ENCODE assay signal across 8 cellular contexts in the genomic region with DNA sequence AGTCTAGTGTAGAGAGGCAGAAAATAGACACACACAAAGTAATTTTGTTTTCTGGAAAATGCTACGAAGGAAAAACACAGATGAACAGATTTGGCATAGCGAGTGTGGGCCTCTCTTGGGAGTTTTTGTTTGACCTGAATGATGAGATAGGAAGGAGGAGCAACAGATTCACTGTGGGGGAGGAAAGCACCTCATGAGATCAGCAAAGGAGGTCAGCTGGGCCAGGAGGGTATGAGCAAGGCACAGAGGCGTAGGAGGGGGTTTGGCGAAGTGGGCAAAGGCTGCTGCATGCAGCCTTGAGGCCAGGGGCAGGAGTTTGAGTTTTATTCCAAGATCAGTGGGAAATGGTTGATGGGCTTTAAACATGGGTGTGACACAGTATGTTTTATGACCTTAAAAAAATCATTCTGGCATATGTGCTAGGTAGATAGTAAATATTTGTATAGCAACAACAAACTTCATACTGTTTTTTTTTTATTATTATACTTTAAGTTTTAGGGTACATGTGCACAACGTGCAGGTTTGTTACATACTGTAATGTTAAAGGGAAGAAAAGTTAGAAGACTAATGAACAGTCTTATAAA. TPM values are rescaled to one million over a fixed set of nuclear protein-coding genes. Genes with fewer than 3 reads are reported as not detected.
DNase-seq lines count a peak whose midpoint lies in the region; ATAC-seq, FAIRE-seq and TF ChIP-seq lines count a peak whose summit lies in the region.
"Had no signal": no experiment of that assay in that cellular context is flagged by ENCODE, and none has a peak within 500 bp of the region (broad histone marks: within the 10 kb centered on the region; RNA-seq: fewer than 3 reads in every experiment).

No MANE protein-coding gene starts in this region.

- H3K27ac Mint-ChIP-seq in astrocyte (ENCODE audit: unreplicated experiment), result no peak overlapping the region
- no peak overlapping the region for H3K27ac Mint-ChIP-seq in CD4-positive, alpha-beta T cell

- no peak overlapping the region for H3K4me3 ChIP-seq in astrocyte (ENCODE audit: insufficient read depth, low read depth, low read length)
- no peak overlapping the region for H3K4me3 ChIP-seq in skeletal muscle tissue (ENCODE audit: low read length in 3 of 3)

- H3K4me3 Mint-ChIP-seq in astrocyte (ENCODE audit: unreplicated experiment), result no peak overlapping the region
- no peak overlapping the region for H3K4me3 Mint-ChIP-seq in CD4-positive, alpha-beta T cell

- H3K4me2 ChIP-seq in astrocyte (ENCODE audit: low read length), result no peak overlapping the region

- H3K27me3 ChIP-seq in astrocyte (ENCODE audit: insufficient read depth, low read length) (no peaks in the 10 kb centered on the region), skeletal muscle tissue (ENCODE audit: control insufficient read depth in 3 of 3, insufficient read depth in 3 of 3, low read length in 3 of 3) (no peaks in the 10 kb centered on the region)
- H3K27me3 ChIP-seq in CD4-positive, alpha-beta T cell (ENCODE audit: control insufficient read depth, insufficient read depth, low read length), result no peaks in the 10 kb centered on the region

- H4K20me1 ChIP-seq in astrocyte (ENCODE audit: insufficient read depth, low read length), result no peaks in the 10 kb centered on the region

- TF ChIP-seq CTCF in astrocyte (IDR thresholded peaks at IDR 0.05; ENCODE audit: insufficient read depth, low read depth, low read length), result no peak
- TF ChIP-seq CTCF in CD4-positive, alpha-beta T cell (IDR thresholded peaks at IDR 0.05), result no peak

- H3K4me1 Mint-ChIP-seq in astrocyte (ENCODE audit: low read depth, unreplicated experiment), result peaks cover 19% of the 10 kb centered on the region
- H3K4me1 Mint-ChIP-seq in CD4-positive, alpha-beta T cell (ENCODE audit: low read depth), result no peaks in the 10 kb centered on the region

- POLR2A ChIA-PET in CD4-positive, alpha-beta T cell (lab: Charles Lee), result interaction anchor here (0.6 kb wide), 1 partner anchor 591 kb away, joined by 4 read pairs; no protein-coding TSS in a partner anchor

- no peaks in the 10 kb centered on the region for H3K79me2 ChIP-seq in astrocyte (ENCODE audit: insufficient read depth, low read length)

- H3K36me3 Mint-ChIP-seq in astrocyte (ENCODE audit: low read depth, unreplicated experiment), result no peaks in the 10 kb centered on the region
- no peaks in the 10 kb centered on the region for H3K36me3 Mint-ChIP-seq in CD4-positive, alpha-beta T cell (ENCODE audit: low read depth)

- no peaks in the 10 kb centered on the region for H3K36me3 ChIP-seq in astrocyte (ENCODE audit: insufficient read depth, low read length)
- H3K36me3 ChIP-seq in skeletal muscle tissue (ENCODE audit: control insufficient read depth in 3 of 3, insufficient read depth in 3 of 3, low read length in 3 of 3), result no peaks in the 10 kb centered on the region

- H3K9ac ChIP-seq in astrocyte (ENCODE audit: low read length) (no peak overlapping the region), skeletal muscle tissue (ENCODE audit: low read depth in 1 of 3, low read length in 3 of 3) (peak overlapping the region in 1 of 3 donors; percentile 34)

- CTCF ChIA-PET in CD4-positive, alpha-beta T cell (lab: Charles Lee), result no interaction called here

- H3K27ac ChIP-seq in astrocyte (ENCODE audit: low read depth, low read length), result no peak overlapping the region
- peak overlapping the region; percentile 33 for H3K27ac ChIP-seq in skeletal muscle tissue (ENCODE audit: low read depth, low read length)
- no peak overlapping the region for H3K27ac ChIP-seq in CD4-positive, alpha-beta T cell (ENCODE audit: low read depth, low read length)

- ATAC-seq in GM19025 (IDR thresholded peaks at IDR 0.05; ENCODE audit: low read depth, unreplicated experiment) (peak; percentile 62), HG02678 (IDR thresholded peaks at IDR 0.05; ENCODE audit: unreplicated experiment) (peak; percentile 69)
- no peak for ATAC-seq in CD4-positive, alpha-beta T cell (ENCODE audit: poor library complexity)

- H3K9me3 Mint-ChIP-seq in astrocyte (ENCODE audit: unreplicated experiment), result no peaks in the 10 kb centered on the region
- no peaks in the 10 kb centered on the region for H3K9me3 Mint-ChIP-seq in CD4-positive, alpha-beta T cell

- peak; percentile 26 for FAIRE-seq in astrocyte (lab: Jason Lieb, UNC)

- intact Hi-C loops in CD4-positive, alpha-beta T cell (cut with DNase I, micrococcal nuclease), result no loop called here

- H3K4me1 ChIP-seq in astrocyte (ENCODE audit: insufficient read depth, low read length), result peaks cover 6% of the 10 kb centered on the region
- peaks cover 3 to 8% (median 7%) of the 10 kb centered on the region in 3 donors for H3K4me1 ChIP-seq in skeletal muscle tissue (ENCODE audit: control insufficient read depth in 3 of 3, insufficient read depth in 3 of 3, low read length in 3 of 3)

- H3K9me3 ChIP-seq in astrocyte (ENCODE audit: insufficient read depth, low read depth, low read length) (no peaks in the 10 kb centered on the region), skeletal muscle tissue (ENCODE audit: control insufficient read depth in 3 of 3, low read length in 3 of 3) (no peaks in the 10 kb centered on the region)
- H3K9me3 ChIP-seq in CD4-positive, alpha-beta T cell (ENCODE audit: control insufficient read depth, low read length), result no peaks in the 10 kb centered on the region

- no peaks in the 10 kb centered on the region for H3K27me3 Mint-ChIP-seq in astrocyte (ENCODE audit: low read depth, unreplicated experiment)
- H3K27me3 Mint-ChIP-seq in CD4-positive, alpha-beta T cell, result no peaks in the 10 kb centered on the region

- H2AFZ ChIP-seq in astrocyte (ENCODE audit: low read depth, low read length), result no peak overlapping the region

- DNase-seq in astrocyte (ENCODE audit: low read depth) (no peak), dermis blood vessel endothelial cell (no peak)
- DNase-seq in activated effector memory CD4-positive, alpha-beta T cell treated with anti-CD3 and anti-CD28 coated beads, Interleukin-2, amount 50 U/mL, for 16 hours, result no peak
- no peak for DNase-seq in CD4-positive, alpha-beta T cell
- DNase-seq: NCI-H510A treated with DMSO at 0.1 percent for 48 hours had no signal

RNA-seq across cellular contexts. Expression of gene FGGY, which starts 58.0 kb away (rescaled TPM):
- total RNA-seq in astrocyte, result 6.8 and 8.3 TPM in 2 replicates
- total RNA-seq in skeletal muscle tissue, result 52.2 TPM
- 10 to 100 TPM in 1 of 2 experiments, 1 to 10 TPM in 1; 9.5 to 10.0 TPM for total RNA-seq in CD4-positive, alpha-beta T cell
- 6.5 and 7.3 TPM in 2 replicates for total RNA-seq in dermis blood vessel endothelial cell
